8 cellular contexts compared by ENCODE assay signal in genomic region chr22:39502789-39503464, GRCh38. TPM values are rescaled to one million over a fixed set of nuclear protein-coding genes. Genes with fewer than 3 reads are reported as not detected.
A peak's percentile ranks its signal among the peaks of the same experiment; 100 is the strongest.
DNase-seq lines count a peak whose midpoint lies in the region; ATAC-seq, FAIRE-seq and TF ChIP-seq lines count a peak whose summit lies in the region.

No MANE protein-coding gene starts in this region.

- WGBS in SK-N-SH (ENCODE audit: low lambda C conversion rate): 0% methylated on average over 5 of the region's 18 CpGs
- 2 to 6% (median 3%) methylated on average over 18 of the region's 18 CpGs for WGBS in small intestine, 3 donors

- POLR2A ChIA-PET in SK-N-SH (lab: Yijun Ruan, JAX): interaction anchor here (1.6 to 1.7 kb wide), 2 partner anchors 17 to 185 kb away, joined by 6 to 14 read pairs; partner anchors contain the start of gene ATF4

- H3K36me3 ChIP-seq in SK-N-SH (replicated peaks in 1 of 2; ENCODE audit: control insufficient read depth in 1 of 2, insufficient read depth in 2 of 2, low read length in 1 of 2) (peaks cover 4 to 22% of the 10 kb centered on the region in 2 experiments), small intestine (ENCODE audit: control insufficient read depth in 2 of 2, insufficient read depth in 2 of 2, low read length in 2 of 2) (peaks cover 12 to 15% of the 10 kb centered on the region in 2 donors)

- no peak for TF ChIP-seq EP300 in SK-N-SH (IDR thresholded peaks at IDR 0.05; ENCODE audit: borderline replicate concordance in 1 of 2, low read depth in 1 of 2, low read length in 1 of 2)

- H3K27ac ChIP-seq in SK-N-SH (ENCODE audit: low read depth in 2 of 2, low read length in 1 of 2): no peak overlapping the region
- peak overlapping the region; percentile 6 for H3K27ac ChIP-seq in foreskin keratinocyte
- H3K27ac ChIP-seq in small intestine (ENCODE audit: low read depth in 1 of 2, low read length in 1 of 2): peak overlapping the region; percentile 58 to 83

- no peak for FAIRE-seq in small intestine (lab: Jason Lieb, UNC)

- H3K9me3 ChIP-seq in SK-N-SH: no peaks in the 10 kb centered on the region
- H3K9me3 ChIP-seq in T-helper 17 cell (ENCODE audit: control insufficient read depth, low read length, poor library complexity, severe bottlenecking): no peaks in the 10 kb centered on the region
- no peaks in the 10 kb centered on the region for H3K9me3 ChIP-seq in small intestine (ENCODE audit: control insufficient read depth, low read depth)

- peak overlapping the region; percentile 73 for H3K9ac ChIP-seq in SK-N-SH

- H4K20me1 ChIP-seq in SK-N-SH (ENCODE audit: insufficient read depth): no peaks in the 10 kb centered on the region

- peak overlapping the region; percentile 97 for H3K4me3 Mint-ChIP-seq in T-helper 17 cell

- no peak overlapping the region for H2AFZ ChIP-seq in SK-N-SH (ENCODE audit: low read depth)

- TF ChIP-seq CTCF in SK-N-SH (IDR thresholded peaks at IDR 0.05) (no peak), foreskin keratinocyte (conservative IDR thresholded peaks at IDR 0.05) (no peak)

- no peaks in the 10 kb centered on the region for H3K27me3 ChIP-seq in SK-N-SH (ENCODE audit: insufficient read depth)
- no peaks in the 10 kb centered on the region for H3K27me3 ChIP-seq in foreskin keratinocyte
- no peaks in the 10 kb centered on the region for H3K27me3 ChIP-seq in small intestine (ENCODE audit: control insufficient read depth in 2 of 2, insufficient read depth in 2 of 2, low read length in 2 of 2)

- peaks cover 0 to 21% of the 10 kb centered on the region in 2 experiments; a peak in 2 of 4 replicates for H3K4me1 ChIP-seq in SK-N-SH (ENCODE audit: control insufficient read depth in 1 of 2, insufficient read depth in 2 of 2, low read depth in 1 of 2, low read length in 1 of 2)
- no peaks in the 10 kb centered on the region for H3K4me1 ChIP-seq in foreskin keratinocyte
- H3K4me1 ChIP-seq in small intestine (ENCODE audit: control insufficient read depth in 2 of 2, insufficient read depth in 1 of 2, low read depth in 1 of 2, low read length in 1 of 2): peaks cover 2 to 13% of the 10 kb centered on the region in 2 donors

- TF ChIP-seq RAD21 in SK-N-SH (IDR thresholded peaks at IDR 0.05; ENCODE audit: low read length): no peak

- H3K79me2 ChIP-seq in SK-N-SH (ENCODE audit: insufficient read depth): peaks cover 35% of the 10 kb centered on the region

- no peaks in the 10 kb centered on the region for H3K27me3 Mint-ChIP-seq in T-helper 17 cell

- peak overlapping the region; percentile 94 for H3K27ac Mint-ChIP-seq in T-helper 17 cell

- CTCF ChIA-PET in SK-N-SH (lab: Yijun Ruan, JAX): interaction anchor here (1.3 to 2.7 kb wide), 2 partner anchors 11 to 26 kb away, joined by 3 to 15 read pairs; no protein-coding TSS in a partner anchor

- no peaks in the 10 kb centered on the region for H3K9me2 ChIP-seq in SK-N-SH

- H3K36me3 Mint-ChIP-seq in T-helper 17 cell (ENCODE audit: low read depth): peaks cover 8% of the 10 kb centered on the region

- H3K4me2 ChIP-seq in SK-N-SH: peak overlapping the region; percentile 82

- no peak; the same call in 1 of the 3 replicates for ATAC-seq in SK-N-SH treated with all-trans-retinoic acid at 6 μM for 48 hours
- ATAC-seq in T-helper 17 cell: no peak
- ATAC-seq in foreskin keratinocyte: no peak

- H3K4me3 ChIP-seq in SK-N-SH (ENCODE audit: low read depth in 2 of 2, low read length in 1 of 2) (peak overlapping the region; percentile 66), small intestine (ENCODE audit: low read depth in 1 of 2, low read length in 2 of 2) (peak overlapping the region; percentile 85 to 97)

- peaks cover 36% of the 10 kb centered on the region for H3K4me1 Mint-ChIP-seq in T-helper 17 cell

- no peaks in the 10 kb centered on the region for H3F3A ChIP-seq in SK-N-SH (replicated peaks; ENCODE audit: insufficient read depth)

- no peak for DNase-seq in SK-N-SH
- DNase-seq in T-helper 17 cell: no peak
- DNase-seq in foreskin keratinocyte: no peak
- DNase-seq in small intestine: peak; percentile 79
- no peak for DNase-seq in NCI-H748 treated with DMSO at 0.1 percent for 48 hours (lab: John Stamatoyannopoulos, UW)
- no peak for DNase-seq in NCI-H526 treated with DMSO at 0.1 percent for 48 hours (lab: John Stamatoyannopoulos, UW)
- DNase-seq in NCI-H510A treated with DMSO at 0.1 percent for 48 hours (lab: John Stamatoyannopoulos, UW): no peak

TF ChIP-seq in SK-N-SH, 30 proteins besides CTCF, POLR2A, EP300 and RAD21 (continues in another document):
- no peak for TF ChIP-seq TAF1 (IDR thresholded peaks at IDR 0.05; ENCODE audit: borderline replicate concordance, low read depth, low read length)
- no peak for TF ChIP-seq ELF1 (IDR thresholded peaks at IDR 0.05)
- no peak for TF ChIP-seq CHD2 (IDR thresholded peaks at IDR 0.05; ENCODE audit: low read length, partially characterized antibody)
- no peak for TF ChIP-seq USF1 (IDR thresholded peaks at IDR 0.05; ENCODE audit: borderline replicate concordance, low read depth)
- no peak for TF ChIP-seq FOXM1 (IDR thresholded peaks at IDR 0.05; ENCODE audit: low read depth)
- no peak for TF ChIP-seq YY1 (IDR thresholded peaks at IDR 0.05; ENCODE audit: low read depth)
- TF ChIP-seq GATA2 (CRISPR knock-in tag; IDR thresholded peaks at IDR 0.05): no peak
- no peak for TF ChIP-seq EZH2phosphoT487 (IDR thresholded peaks at IDR 0.05; ENCODE audit: borderline replicate concordance, low read depth)

TF ChIP-seq in SK-N-SH treated with all-trans-retinoic acid at 6 μM for 48 hours, 23 proteins besides CTCF, POLR2A, EP300 and RAD21:
- TF ChIP-seq OSR1 (CRISPR knock-in tag; IDR thresholded peaks at IDR 0.05) (no peak), SNAI2 (CRISPR knock-in tag; IDR thresholded peaks at IDR 0.05) (no peak), ZNF70 (CRISPR knock-in tag; IDR thresholded peaks at IDR 0.05) (no peak), POU6F1 (CRISPR knock-in tag; IDR thresholded peaks at IDR 0.05; ENCODE audit: borderline replicate concordance, low read depth) (no peak), ZNF8 (CRISPR knock-in tag; IDR thresholded peaks at IDR 0.05) (no peak), CSDC2 (CRISPR knock-in tag; IDR thresholded peaks at IDR 0.05) (no peak), CSRNP3 (CRISPR knock-in tag; IDR thresholded peaks at IDR 0.05) (no peak), ZFP30 (CRISPR knock-in tag; IDR thresholded peaks at IDR 0.05) (no peak), TOX (CRISPR knock-in tag; IDR thresholded peaks at IDR 0.05; ENCODE audit: borderline replicate concordance) (no peak), ZNF565 (CRISPR knock-in tag; conservative IDR thresholded peaks at IDR 0.05; ENCODE audit: low read depth) (no peak), PPARA (CRISPR knock-in tag; IDR thresholded peaks at IDR 0.05; ENCODE audit: borderline replicate concordance) (no peak), ZC3H10 (CRISPR knock-in tag; IDR thresholded peaks at IDR 0.05) (no peak)

RNA-seq across cellular contexts. Expression of gene MIEF1, which starts 0.8 kb away (rescaled TPM):
- polyA plus RNA-seq in SK-N-SH (2012; rRNA removed) (7.5 and 7.7 TPM in 2 replicates), foreskin keratinocyte (10.0 and 11.2 TPM in 2 replicates), small intestine (10 to 100 TPM; 12.2 to 22.1 (median 15.4) TPM)
- polyA plus RNA-seq in SK-N-SH (2012; cell fraction: cytosol; rRNA removed): 6.2 and 7.6 TPM in 2 replicates
- polyA plus RNA-seq in SK-N-SH (2012; cell fraction: nucleus; rRNA removed): 7.8 and 8.4 TPM in 2 replicates
- total RNA-seq in T-helper 17 cell (10 to 100 TPM; 16.9 to 22.7 TPM), foreskin keratinocyte (27.6 and 28.0 TPM in 2 replicates)

RNA-seq across cellular contexts. Expression of gene ATF4, which starts 17.4 kb away (rescaled TPM):
- polyA plus RNA-seq in SK-N-SH (2012; rRNA removed) (375 and 436 TPM in 2 replicates), foreskin keratinocyte (662 and 690 TPM in 2 replicates), small intestine (100 to 1,000 TPM; 471 to 709 (median 539) TPM)
- 311 and 361 TPM in 2 replicates for polyA plus RNA-seq in SK-N-SH (2012; cell fraction: cytosol; rRNA removed)
- 604 and 658 TPM in 2 replicates for polyA plus RNA-seq in SK-N-SH (2012; cell fraction: nucleus; rRNA removed)
- total RNA-seq in T-helper 17 cell (100 to 1,000 TPM; 260 to 333 TPM), foreskin keratinocyte (541 and 610 TPM in 2 replicates)

RNA-seq across cellular contexts. Expression of gene RPS19BP1, which starts 29.6 kb away (rescaled TPM):
- polyA plus RNA-seq in SK-N-SH (2012; rRNA removed) (77.3 and 97.2 TPM in 2 replicates), foreskin keratinocyte (192 TPM in 2 replicates), small intestine (100 to 1,000 TPM; 179 to 186 (median 183) TPM)
- 67.1 and 75.9 TPM in 2 replicates for polyA plus RNA-seq in SK-N-SH (2012; cell fraction: cytosol; rRNA removed)
- 48.9 and 89.0 TPM in 2 replicates for polyA plus RNA-seq in SK-N-SH (2012; cell fraction: nucleus; rRNA removed)
- total RNA-seq in T-helper 17 cell (10 to 100 TPM; 42.6 to 47.3 TPM), foreskin keratinocyte (117 and 125 TPM in 2 replicates)

RNA-seq across cellular contexts. Expression of gene MGAT3, which starts 46.1 kb away (rescaled TPM):
- polyA plus RNA-seq in SK-N-SH (2012; rRNA removed) (0.16 and 0.21 TPM in 2 replicates), foreskin keratinocyte (not detected in 2 replicates), small intestine (10 to 100 TPM; 11.1 to 21.6 (median 12.7) TPM)
- 0.15 and 0.34 TPM in 2 replicates for polyA plus RNA-seq in SK-N-SH (2012; cell fraction: cytosol; rRNA removed)
- polyA plus RNA-seq in SK-N-SH (2012; cell fraction: nucleus; rRNA removed): 0.13 and 0.18 TPM in 2 replicates
- total RNA-seq in T-helper 17 cell (under 1 TPM; 0.25 to 0.96 TPM), foreskin keratinocyte (not detected in 2 replicates)

Comparison
In these comparisons a context has a peak if more than half of its experiments do, and no peak if none do; other contexts are left out.
1. H3K27ac ChIP-seq: peak in foreskin keratinocyte (single experiment) and small intestine (2 of 2); none in SK-N-SH (0 of 2).